ENCODE assay signal across 8 cellular contexts in the genomic region with DNA sequence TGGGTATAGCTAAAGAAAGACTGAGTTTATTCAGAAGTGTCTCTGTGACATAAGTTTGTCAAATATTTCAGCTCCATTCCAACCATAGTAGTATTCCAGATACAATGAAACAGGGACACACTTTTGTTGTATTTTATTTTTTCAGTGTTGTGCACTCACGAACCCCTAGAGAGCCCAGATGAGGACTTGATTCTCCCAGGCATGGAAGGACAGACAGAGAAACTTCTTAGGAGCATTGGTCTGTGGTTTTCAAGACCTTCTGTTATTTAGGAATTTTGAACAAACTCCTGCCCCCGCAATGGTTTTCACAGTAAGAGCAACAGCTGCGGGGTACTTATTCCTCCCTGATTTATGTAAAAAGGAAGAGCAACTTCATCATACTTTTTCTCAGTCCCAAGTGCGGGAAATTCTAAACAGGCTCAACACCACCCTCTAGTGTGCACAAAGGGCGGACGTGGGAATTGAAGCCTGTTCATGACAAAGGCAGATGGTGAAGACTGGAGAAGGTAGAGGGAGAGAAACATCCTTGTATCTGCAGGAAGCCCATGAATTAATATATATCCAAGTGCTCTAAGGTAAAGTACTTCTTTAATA.
DNase-seq lines count a peak whose midpoint lies in the region; ATAC-seq and TF ChIP-seq lines count a peak whose summit lies in the region.

No MANE protein-coding gene starts in this region.

- no peak overlapping the region for H2BK120ac ChIP-seq in IMR-90 (ENCODE audit: low read depth, low read length)

- H3K4me3 ChIP-seq in IMR-90 (ENCODE audit: insufficient read depth, low read depth, low read length): no peak overlapping the region
- no peak overlapping the region for H3K4me3 ChIP-seq in PC-3 (ENCODE audit: low read length)
- H3K4me3 ChIP-seq in body of pancreas: no peak overlapping the region

- dilution Hi-C loops in IMR-90 (cut with HindIII; ENCODE audit: low sequenced_read_pairs, unreplicated experiment): no loop called here

- no peak overlapping the region for H3K56ac ChIP-seq in IMR-90 (ENCODE audit: extremely low read depth, insufficient read depth, low read length)

- H2BK5ac ChIP-seq in IMR-90 (ENCODE audit: low read depth, low read length, poor library complexity, severe bottlenecking): no peak overlapping the region

- no peak overlapping the region for H3K14ac ChIP-seq in IMR-90 (replicated peaks; ENCODE audit: low read depth, low read length)

- no peak overlapping the region for H3K4ac ChIP-seq in IMR-90 (ENCODE audit: low read depth, low read length)

- H3K27ac ChIP-seq in IMR-90 (ENCODE audit: insufficient read depth, low read length) (no peak overlapping the region), PC-3 (ENCODE audit: low read length) (no peak overlapping the region), body of pancreas (no peak overlapping the region)

- H3K27me3 ChIP-seq in IMR-90 (ENCODE audit: control insufficient read depth, insufficient read depth, low read length): no peaks in the 10 kb centered on the region; the same call in 1 of the 2 replicates
- H3K27me3 ChIP-seq in PC-3 (ENCODE audit: low read length): no peaks in the 10 kb centered on the region
- no peaks in the 10 kb centered on the region for H3K27me3 ChIP-seq in body of pancreas

- intact Hi-C loops in IMR-90 (cut with micrococcal nuclease): loop anchor here (1.0 to 10.0 kb wide), 3 partner anchors 675 to 995 kb away; no protein-coding TSS in a partner anchor
- intact Hi-C loops in PC-3 (cut with micrococcal nuclease): no loop called here
- intact Hi-C loops in body of pancreas (cut with DNase I): no loop called here

- no peaks in the 10 kb centered on the region for H3K9me2 ChIP-seq in PC-3 (replicated peaks; ENCODE audit: low read length)

- H2AFZ ChIP-seq in IMR-90 (replicated peaks; ENCODE audit: low read length, poor library complexity) (no peak overlapping the region), PC-3 (ENCODE audit: low read length) (no peak overlapping the region)

- CTCF ChIA-PET in IMR-90 (lab: Yijun Ruan, JAX): interaction anchor here (0.6 to 1.3 kb wide), 3 partner anchors 10 to 831 kb away, joined by 3 to 4 read pairs (median 3); no protein-coding TSS in a partner anchor
- CTCF ChIA-PET in PC-3 (lab: Charles Lee): no interaction called here

- no peaks in the 10 kb centered on the region for H3K79me1 ChIP-seq in IMR-90 (ENCODE audit: low read depth in 1 of 2, low read length in 2 of 2)

- H3K36me3 ChIP-seq in IMR-90 (ENCODE audit: control insufficient read depth, insufficient read depth, low read length): no peaks in the 10 kb centered on the region
- no peaks in the 10 kb centered on the region for H3K36me3 ChIP-seq in PC-3 (ENCODE audit: low read depth, low read length)
- no peaks in the 10 kb centered on the region for H3K36me3 ChIP-seq in body of pancreas (replicated peaks in 1 of 2; ENCODE audit: insufficient read depth in 1 of 2, low read depth in 2 of 2)

- H2AK5ac ChIP-seq in IMR-90 (ENCODE audit: low read depth, low read length): no peak overlapping the region

- H3K9me3 ChIP-seq in IMR-90 (ENCODE audit: control insufficient read depth, insufficient read depth, low read length): no peaks in the 10 kb centered on the region
- H3K9me3 ChIP-seq in PC-3 (ENCODE audit: low read length): no peaks in the 10 kb centered on the region
- H3K9me3 ChIP-seq in body of pancreas: no peaks in the 10 kb centered on the region

- no peaks in the 10 kb centered on the region for H3K79me2 ChIP-seq in PC-3 (ENCODE audit: low read length)

- peak; percentile 73 for TF ChIP-seq RAD21 in IMR-90 (IDR thresholded peaks at IDR 0.05; ENCODE audit: low read length)

- no peaks in the 10 kb centered on the region for H4K20me1 ChIP-seq in IMR-90 (ENCODE audit: insufficient read depth, low read length)
- H4K20me1 ChIP-seq in PC-3 (ENCODE audit: low read length): no peaks in the 10 kb centered on the region

- WGBS in IMR-90 (ENCODE audit: extremely low coverage in 2 of 2, insufficient read length in 1 of 2), 2 experiments: no CpG with 5 or more reads among the region's 6 CpGs
- WGBS in body of pancreas, 2 donors: 9 to 10% methylated on average over 6 of the region's 6 CpGs

- DNase-seq in C1 segment of cervical spinal cord (lab: John Stamatoyannopoulos, UW) (peak in 8 of 14 donors; percentile 2 to 36 (median 14)), IMR-90 (peak; percentile 58), PC-3 (peak; percentile 62), body of pancreas (peak; percentile 51 to 57 (median 54)), iPS-NIHi11 (ENCODE audit: low spot score) (peak; percentile 81)
- DNase-seq in stimulated activated CD4-positive, alpha-beta T cell treated with anti-CD3 and anti-CD28 coated beads, Interleukin-1b, Interleukin-23, amount 100 ng/mL, for 48 hours: peak; percentile 15

- H3K4me1 ChIP-seq in IMR-90 (ENCODE audit: control insufficient read depth, insufficient read depth, low read length): no peaks in the 10 kb centered on the region
- H3K4me1 ChIP-seq in PC-3 (ENCODE audit: insufficient read depth, low read length): no peaks in the 10 kb centered on the region
- no peaks in the 10 kb centered on the region for H3K4me1 ChIP-seq in body of pancreas

- ATAC-seq in GM18519 (IDR thresholded peaks at IDR 0.05; ENCODE audit: low FRiP score, unreplicated experiment) (peak; percentile 58), IMR-90 (ENCODE audit: low read depth) (peak; percentile 95), PC-3 (peak; percentile 60), body of pancreas (peak; percentile 78), GM21825 (IDR thresholded peaks at IDR 0.05; ENCODE audit: unreplicated experiment) (no peak)

- no peak overlapping the region for H3K18ac ChIP-seq in IMR-90 (ENCODE audit: low read depth, low read length)

- no peak overlapping the region for H2AK9ac ChIP-seq in IMR-90 (replicated peaks; ENCODE audit: low read depth, low read length, poor library complexity)

- H3K9me1 ChIP-seq in IMR-90 (ENCODE audit: insufficient read depth, low read length): no peaks in the 10 kb centered on the region

- no peak overlapping the region for H3K4me2 ChIP-seq in IMR-90 (ENCODE audit: low read depth, low read length)
- no peak overlapping the region for H3K4me2 ChIP-seq in PC-3 (ENCODE audit: low read length)

- no peak overlapping the region for H4K8ac ChIP-seq in IMR-90 (ENCODE audit: low read depth in 2 of 2, low read length in 2 of 2)

- no peak overlapping the region for H3K23ac ChIP-seq in IMR-90 (ENCODE audit: low read depth, low read length)

- BruUV-seq in IMR-90 (replicated peaks; lab: Mats Ljungman, UMichigan): no TSS peak
- BruUV-seq in PC-3 (replicated peaks; lab: Mats Ljungman, UMichigan): no TSS peak

- in situ Hi-C loops in IMR-90 (cut with MboI; ENCODE audit: low sequenced_read_pairs): no loop called here

- no peak overlapping the region for H4K91ac ChIP-seq in IMR-90 (ENCODE audit: insufficient read depth, low read depth, low read length)

- H2BK15ac ChIP-seq in IMR-90 (ENCODE audit: low read depth, low read length): no peak overlapping the region

- H3K9ac ChIP-seq in IMR-90 (ENCODE audit: low read depth, low read length) (no peak overlapping the region), PC-3 (ENCODE audit: low read length) (no peak overlapping the region)

- POLR2A ChIA-PET in IMR-90 (lab: Charles Lee; ENCODE audit: unreplicated experiment): interaction anchor here (0.6 kb wide), 1 partner anchor 827 kb away, joined by 5 read pairs; no protein-coding TSS in a partner anchor
- POLR2A ChIA-PET in PC-3 (lab: Charles Lee; ENCODE audit: unreplicated experiment): no interaction called here

- no peaks in the 10 kb centered on the region for H3F3A ChIP-seq in PC-3 (ENCODE audit: low read length, unreplicated experiment)

- TF ChIP-seq CTCF in IMR-90 (conservative IDR thresholded peaks at IDR 0.05; ENCODE audit: low read depth, low read length) (peak; percentile 73), PC-3 (conservative IDR thresholded peaks at IDR 0.05; ENCODE audit: low read depth, low read length) (peak; percentile 79), body of pancreas (IDR thresholded peaks at IDR 0.05) (peak; percentile 30 to 67 (median 59))

- no peak for TF ChIP-seq POLR2A in IMR-90 (IDR thresholded peaks at IDR 0.05; ENCODE audit: low read depth, low read length)
- no peak for TF ChIP-seq POLR2A in body of pancreas (IDR thresholded peaks at IDR 0.05)

- no peak overlapping the region for H2BK20ac ChIP-seq in IMR-90 (ENCODE audit: low read depth, low read length)

- H4K5ac ChIP-seq in IMR-90 (ENCODE audit: low read depth, low read length): no peak overlapping the region

TF ChIP-seq in IMR-90, 13 proteins besides CTCF, POLR2A, EP300 and RAD21:
- TF ChIP-seq SMC3 (IDR thresholded peaks at IDR 0.05; ENCODE audit: low read depth, low read length): peak; percentile 70
- TF ChIP-seq, protein P1, sequence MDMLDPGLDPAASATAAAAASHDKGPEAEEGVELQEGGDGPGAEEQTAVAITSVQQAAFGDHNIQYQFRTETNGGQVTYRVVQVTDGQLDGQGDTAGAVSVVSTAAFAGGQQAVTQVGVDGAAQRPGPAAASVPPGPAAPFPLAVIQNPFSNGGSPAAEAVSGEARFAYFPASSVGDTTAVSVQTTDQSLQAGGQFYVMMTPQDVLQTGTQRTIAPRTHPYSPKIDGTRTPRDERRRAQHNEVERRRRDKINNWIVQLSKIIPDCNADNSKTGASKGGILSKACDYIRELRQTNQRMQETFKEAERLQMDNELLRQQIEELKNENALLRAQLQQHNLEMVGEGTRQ (IDR thresholded peaks at IDR 0.05; ENCODE audit: low read depth, low read length): no peak
TF ChIP-seq in IMR-90: peak in this region for 1.

Comparison
In these comparisons a context has a peak if more than half of its experiments do, and no peak if none do; other contexts are left out.
1. DNase-seq: peak in every context shown above with its lines; median percentile 81 in iPS-NIHi11; 62 in PC-3; 58 in IMR-90; 54 in body of pancreas; 15 in stimulated activated CD4-positive, alpha-beta T cell treated with anti-CD3 and anti-CD28 coated beads, Interleukin-1b, Interleukin-23, amount 100 ng/mL, for 48 hours; 14 in C1 segment of cervical spinal cord.